1 cellular context compared by ENCODE assay signal in the genomic region with DNA sequence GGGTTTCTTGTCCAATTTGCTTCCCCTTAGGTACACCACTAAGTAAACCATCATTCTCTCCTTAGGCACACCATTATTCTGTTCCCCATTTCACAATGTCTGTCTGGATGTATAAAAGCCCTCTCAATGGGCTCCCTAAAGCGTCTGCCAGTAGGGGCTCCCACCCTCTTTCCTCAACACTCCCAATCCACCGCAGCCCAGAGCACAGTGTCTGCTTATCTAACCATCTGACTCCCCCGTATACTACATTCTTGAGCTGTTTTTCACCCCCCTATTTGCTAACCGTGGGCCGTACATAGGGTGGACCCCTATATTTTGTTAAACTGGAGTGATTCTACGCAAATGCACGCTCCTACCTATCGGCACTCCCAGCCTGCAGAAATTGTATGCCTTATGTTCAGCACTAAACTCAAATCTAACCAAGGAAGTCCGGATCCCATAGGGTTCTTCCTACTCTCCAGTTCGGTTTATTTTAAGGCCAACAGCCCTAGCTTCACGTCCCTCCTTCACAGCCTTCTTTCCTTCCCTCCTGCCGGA.
TF ChIP-seq lines count a peak whose summit lies in the region.

No MANE protein-coding gene starts in this region.

TF ChIP-seq in IMR-90, 13 proteins besides CTCF, POLR2A, EP300 and RAD21:
- TF ChIP-seq MAFK (IDR thresholded peaks at IDR 0.05; ENCODE audit: low read depth, low read length) (no peak), RFX5 (IDR thresholded peaks at IDR 0.05; ENCODE audit: low read depth, low read length) (no peak), MAZ (IDR thresholded peaks at IDR 0.05; ENCODE audit: borderline replicate concordance, low read depth, low read length) (no peak), CHD1 (IDR thresholded peaks at IDR 0.05; ENCODE audit: low read depth, low read length) (no peak), MXI1 (IDR thresholded peaks at IDR 0.05; ENCODE audit: borderline replicate concordance, low read depth, low read length) (no peak), BHLHE40 (IDR thresholded peaks at IDR 0.05; ENCODE audit: low read depth, low read length) (no peak), FOS (IDR thresholded peaks at IDR 0.05; ENCODE audit: low read depth, low read length) (no peak), SMC3 (IDR thresholded peaks at IDR 0.05; ENCODE audit: low read depth, low read length) (no peak), NFE2L2 (IDR thresholded peaks at IDR 0.05; ENCODE audit: low read depth, low read length) (no peak), RCOR1 (IDR thresholded peaks at IDR 0.05; ENCODE audit: insufficient replicate concordance, low read length) (no peak)
- TF ChIP-seq, protein P1, sequence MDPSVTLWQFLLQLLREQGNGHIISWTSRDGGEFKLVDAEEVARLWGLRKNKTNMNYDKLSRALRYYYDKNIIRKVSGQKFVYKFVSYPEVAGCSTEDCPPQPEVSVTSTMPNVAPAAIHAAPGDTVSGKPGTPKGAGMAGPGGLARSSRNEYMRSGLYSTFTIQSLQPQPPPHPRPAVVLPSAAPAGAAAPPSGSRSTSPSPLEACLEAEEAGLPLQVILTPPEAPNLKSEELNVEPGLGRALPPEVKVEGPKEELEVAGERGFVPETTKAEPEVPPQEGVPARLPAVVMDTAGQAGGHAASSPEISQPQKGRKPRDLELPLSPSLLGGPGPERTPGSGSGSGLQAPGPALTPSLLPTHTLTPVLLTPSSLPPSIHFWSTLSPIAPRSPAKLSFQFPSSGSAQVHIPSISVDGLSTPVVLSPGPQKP (IDR thresholded peaks at IDR 0.05; ENCODE audit: borderline replicate concordance, low read depth, low read length): no peak
- TF ChIP-seq, protein P2, sequence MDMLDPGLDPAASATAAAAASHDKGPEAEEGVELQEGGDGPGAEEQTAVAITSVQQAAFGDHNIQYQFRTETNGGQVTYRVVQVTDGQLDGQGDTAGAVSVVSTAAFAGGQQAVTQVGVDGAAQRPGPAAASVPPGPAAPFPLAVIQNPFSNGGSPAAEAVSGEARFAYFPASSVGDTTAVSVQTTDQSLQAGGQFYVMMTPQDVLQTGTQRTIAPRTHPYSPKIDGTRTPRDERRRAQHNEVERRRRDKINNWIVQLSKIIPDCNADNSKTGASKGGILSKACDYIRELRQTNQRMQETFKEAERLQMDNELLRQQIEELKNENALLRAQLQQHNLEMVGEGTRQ (IDR thresholded peaks at IDR 0.05; ENCODE audit: low read depth, low read length): no peak
TF ChIP-seq in IMR-90: peak in this region for 0.
